ENCODE assay signal across 9 cellular contexts in genomic region chr1:115469703-115470476, GRCh38.
DNase-seq lines count a peak whose midpoint lies in the region; ATAC-seq, FAIRE-seq and TF ChIP-seq lines count a peak whose summit lies in the region.
"Had no signal": no experiment of that assay in that cellular context is flagged by ENCODE, and none has a peak within 500 bp of the region (broad histone marks: within the 10 kb centered on the region; RNA-seq: fewer than 3 reads in every experiment).

No MANE protein-coding gene starts in this region.

- TF ChIP-seq CTCF in foreskin fibroblast (IDR thresholded peaks at IDR 0.05; ENCODE audit: low read depth, low read length) (peak; percentile 94), pancreas (IDR thresholded peaks at IDR 0.05) (peak; percentile 63 to 90 (median 86))

- no peaks in the 10 kb centered on the region for H3K36me3 ChIP-seq in pancreas

- no peak overlapping the region for H3K27ac ChIP-seq in pancreas

- H3K4me1 ChIP-seq in pancreas: no peaks in the 10 kb centered on the region

- DNase-seq in DMS153 (lab: John Stamatoyannopoulos, UW) (peak; percentile 59), NCI-H1417 (lab: John Stamatoyannopoulos, UW) (peak; percentile 41 to 65 (median 42)), foreskin fibroblast (peak in 1 of 2 donors; percentile 63), pancreas (peak in 4 of 6 donors; percentile 59 to 81 (median 71))
- peak; percentile 21 to 37 for DNase-seq in activated CD4-positive, alpha-beta T cell treated with anti-CD3 and anti-CD28 coated beads, Interleukin-2, amount 50 U/mL, for 48 hours

- intact Hi-C loops in pancreas (cut with DNase I): loop anchor here in 2 of 3 donors (5.0 to 10.0 kb wide), 3 partner anchors 195 to 333 kb away; no protein-coding TSS in a partner anchor

- H3K9me3 ChIP-seq in pancreas: no peaks in the 10 kb centered on the region

- FAIRE-seq in pancreas (lab: Jason Lieb, UNC): no peak
- FAIRE-seq: TTC549 had no signal

- no peak overlapping the region for H3K4me3 ChIP-seq in foreskin fibroblast (ENCODE audit: low read depth in 1 of 2, low read length in 2 of 2)
- no peak overlapping the region for H3K4me3 ChIP-seq in pancreas

- ATAC-seq in GM21576 (IDR thresholded peaks at IDR 0.05; ENCODE audit: unreplicated experiment): peak; percentile 69
- peak; percentile 55 to 98 (median 91) for ATAC-seq in pancreas
- no peak for ATAC-seq in HG03045 (IDR thresholded peaks at IDR 0.05; ENCODE audit: unreplicated experiment)
- ATAC-seq in GM19328 (IDR thresholded peaks at IDR 0.05; ENCODE audit: unreplicated experiment): no peak

- WGBS in pancreas, 2 donors: 26 to 35% methylated on average over 11 of the region's 11 CpGs

- no peaks in the 10 kb centered on the region for H3K27me3 ChIP-seq in pancreas

Comparison
In these comparisons a context has a peak if more than half of its experiments do, and no peak if none do; other contexts are left out.
1. ATAC-seq: peak in GM21576 (single experiment) and pancreas (4 of 4); none in HG03045 (single experiment) and GM19328 (single experiment).